In genomic region chr1:48480504-48480903, GRCh38 we compare ENCODE assay signal across 29 cellular contexts.
"Had no signal": no experiment of that assay in that cellular context is flagged by ENCODE, and none has a peak within 500 bp of the region (broad histone marks: within the 10 kb centered on the region; RNA-seq: fewer than 3 reads in every experiment).

No MANE protein-coding gene starts in this region.

- H3K27me3 ChIP-seq: esophagus muscularis mucosa, gastroesophageal sphincter, left lung, ovary, suprapubic skin, upper lobe of right lung, vagina had no signal

- H3K4me1 ChIP-seq: esophagus muscularis mucosa, foreskin keratinocyte, gastroesophageal sphincter, heart right ventricle, left lung, psoas muscle, suprapubic skin, transverse colon, upper lobe of right lung, vagina had no signal

- DNase-seq: effector CD8-positive, alpha-beta T cell; foreskin keratinocyte; heart right ventricle; hippocampal formation; left cardiac atrium; left lung; mesenchymal stem cell; midbrain; naive thymus-derived CD4-positive, alpha-beta T cell; nucleus accumbens; ovary; posterior cingulate gyrus; psoas muscle; right cardiac atrium; stimulated activated CD4-positive, alpha-beta T cell treated with anti-CD3 and anti-CD28 coated beads, Interleukin-15, amount 100 ng/mL, for 24 hours; stimulated activated CD4-positive, alpha-beta T cell treated with anti-CD3 and anti-CD28 coated beads, Interleukin-2, amount 100 ng/mL, for 48 hours; stimulated activated CD8-positive, alpha-beta memory T cell treated with anti-CD3 and anti-CD28 coated beads, Interleukin-4, amount 100 ng/mL, for 48 hours; stimulated activated naive CD4-positive, alpha-beta T cell; stimulated activated naive CD8-positive, alpha-beta T cell treated with anti-CD3 and anti-CD28 coated beads, Interleukin-15, amount 100 ng/mL, for 72 hours; transverse colon; upper lobe of right lung had no signal

- H3K36me3 ChIP-seq: esophagus muscularis mucosa, gastroesophageal sphincter, heart right ventricle, left lung, ovary, suprapubic skin, transverse colon, upper lobe of right lung, vagina had no signal

- FAIRE-seq: colon, endothelial cell of umbilical vein, islet of Langerhans had no signal

- H3K4me3 ChIP-seq: esophagus muscularis mucosa, gastroesophageal sphincter, heart right ventricle, left lung, ovary, psoas muscle, skin epidermis, suprapubic skin, transverse colon, upper lobe of right lung, vagina had no signal

- H3K27ac ChIP-seq: esophagus muscularis mucosa, foreskin keratinocyte, gastroesophageal sphincter, heart right ventricle, left lung, ovary, psoas muscle, skin epidermis, suprapubic skin, transverse colon, upper lobe of right lung, vagina had no signal

- H3K9me3 ChIP-seq: esophagus muscularis mucosa, gastroesophageal sphincter, heart right ventricle, ovary, psoas muscle, transverse colon, upper lobe of right lung, vagina had no signal
